13 cellular contexts compared by ENCODE assay signal in genomic region chr1:119068427-119068826, GRCh38.
"Had no signal": no experiment of that assay in that cellular context is flagged by ENCODE, and none has a peak within 500 bp of the region (broad histone marks: within the 10 kb centered on the region; RNA-seq: fewer than 3 reads in every experiment).

No MANE protein-coding gene starts in this region.

- H3K4me1 ChIP-seq: left lung, vagina had no signal

- H3K27me3 ChIP-seq: cardiac muscle cell, esophagus muscularis mucosa, left lung, vagina had no signal

- DNase-seq: activated CD4-positive, alpha-beta T cell treated with anti-CD3 and anti-CD28 coated beads, Interleukin-2, amount 50 U/mL, for 1 hour; activated naive CD4-positive, alpha-beta T cell; hippocampal formation; kidney; left lung; natural killer cell; nucleus accumbens; stimulated activated CD4-positive, alpha-beta T cell treated with anti-CD3 and anti-CD28 coated beads, Interleukin-2, amount 100 ng/mL, for 48 hours had no signal

- H3K4me3 ChIP-seq: cardiac muscle cell, esophagus muscularis mucosa, left lung, vagina had no signal

- H3K4me3 Mint-ChIP-seq: activated T-helper 1 cell treated with anti-CD3 and anti-CD28 coated beads, Interleukin-12 subunit alpha, Interleukin-12 subunit beta, Interleukin-2, Interleukin-4 antibody, amounts not matched to agents 30 ng/mL and 10 ng/mL and 1 ng/mL, durations not matched to agents 14 hours and 24 hours and 36 hours; natural killer cell; stimulated activated memory B cell treated with anti-CD40 and anti-IgM and Interleukin-4, amounts not matched to agents 10 μg/mL and 1 μg/mL and 100 μg/mL, for 72 hours had no signal

- H3K36me3 ChIP-seq: cardiac muscle cell, left lung, vagina had no signal

- H3K4me1 Mint-ChIP-seq: stimulated activated memory B cell treated with anti-CD40 and anti-IgM and Interleukin-4, amounts not matched to agents 10 μg/mL and 1 μg/mL and 100 μg/mL, for 72 hours had no signal

- H3K27ac Mint-ChIP-seq: activated T-helper 1 cell treated with anti-CD3 and anti-CD28 coated beads, Interleukin-12 subunit alpha, Interleukin-12 subunit beta, Interleukin-2, Interleukin-4 antibody, amounts not matched to agents 30 ng/mL and 10 ng/mL and 1 ng/mL, durations not matched to agents 14 hours and 24 hours and 36 hours; stimulated activated memory B cell treated with anti-CD40 and anti-IgM and Interleukin-4, amounts not matched to agents 10 μg/mL and 1 μg/mL and 100 μg/mL, for 72 hours had no signal

- H3K9me3 ChIP-seq: esophagus muscularis mucosa, left lung, vagina had no signal

- H3K27ac ChIP-seq: cardiac muscle cell, esophagus muscularis mucosa, left lung, vagina had no signal

- ATAC-seq: left lung; natural killer cell; stimulated activated memory B cell treated with anti-CD40 and anti-IgM and Interleukin-4, amounts not matched to agents 10 μg/mL and 1 μg/mL and 100 μg/mL, for 72 hours had no signal

- H3K27me3 Mint-ChIP-seq: stimulated activated memory B cell treated with anti-CD40 and anti-IgM and Interleukin-4, amounts not matched to agents 10 μg/mL and 1 μg/mL and 100 μg/mL, for 72 hours had no signal
